ENCODE assay signal across 34 cellular contexts in the genomic region with DNA sequence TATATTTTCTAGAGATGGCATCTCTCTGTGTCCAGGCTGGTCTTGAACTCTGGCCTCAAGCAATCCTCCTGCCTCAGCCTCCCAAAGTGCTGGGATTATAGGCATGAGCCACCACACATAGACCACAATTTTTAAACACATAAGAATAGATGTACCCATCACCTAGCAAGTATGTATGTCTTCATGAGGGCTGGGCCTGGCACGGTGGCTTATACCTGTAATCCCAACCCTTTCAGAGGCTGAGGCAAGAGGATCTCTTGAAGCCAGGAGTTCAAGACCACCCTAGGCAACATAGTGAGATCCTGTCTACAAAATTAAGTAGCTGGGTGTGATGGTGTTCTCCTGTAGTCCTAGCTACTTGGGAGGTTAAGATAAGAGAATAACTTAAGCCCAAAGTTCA.
"Had no signal": no experiment of that assay in that cellular context is flagged by ENCODE, and none has a peak within 500 bp of the region (broad histone marks: within the 10 kb centered on the region; RNA-seq: fewer than 3 reads in every experiment).

No MANE protein-coding gene starts in this region.

- H3K27ac ChIP-seq: brain microvascular endothelial cell, KMS-11, RWPE1, VCaP had no signal

- H3K4me3 Mint-ChIP-seq: activated B cell treated with CpG ODN at 0.5 μM for 24 hours; activated CD4-positive, alpha-beta memory T cell treated with anti-CD3 and anti-CD28 coated beads for 36 hours; activated CD8-positive, alpha-beta memory T cell treated with anti-CD3 and anti-CD28 coated beads, Interleukin-2, amount 10 ng/mL, durations not matched to agents 7 days and 5 days; activated naive CD4-positive, alpha-beta T cell treated with anti-CD3 and anti-CD28 coated beads for 36 hours; activated T-cell treated with anti-CD3 and anti-CD28 coated beads, Interleukin-2, amount 50 U/mL, for 72 hours; activated T-helper 17 cell treated with anti-CD3 and anti-CD28 coated beads, Interleukin-2, amount 50 U/mL, for 72 hours had no signal

- H3K27ac Mint-ChIP-seq: activated B cell treated with CpG ODN at 0.5 μM for 24 hours; activated CD4-positive, alpha-beta memory T cell treated with anti-CD3 and anti-CD28 coated beads for 36 hours; activated CD8-positive, alpha-beta memory T cell treated with anti-CD3 and anti-CD28 coated beads, Interleukin-2, amount 10 ng/mL, durations not matched to agents 7 days and 5 days; activated naive CD4-positive, alpha-beta T cell treated with anti-CD3 and anti-CD28 coated beads for 36 hours; activated T-cell treated with anti-CD3 and anti-CD28 coated beads, Interleukin-2, amount 50 U/mL, for 72 hours; activated T-helper 17 cell treated with anti-CD3 and anti-CD28 coated beads, Interleukin-2, amount 50 U/mL, for 72 hours had no signal

- H3K27me3 ChIP-seq: brain microvascular endothelial cell had no signal

- H3K27me3 Mint-ChIP-seq: activated B cell treated with CpG ODN at 0.5 μM for 24 hours; activated CD4-positive, alpha-beta memory T cell treated with anti-CD3 and anti-CD28 coated beads for 36 hours; activated CD8-positive, alpha-beta memory T cell treated with anti-CD3 and anti-CD28 coated beads, Interleukin-2, amount 10 ng/mL, durations not matched to agents 7 days and 5 days; activated T-helper 17 cell treated with anti-CD3 and anti-CD28 coated beads, Interleukin-2, amount 50 U/mL, for 72 hours had no signal

- H3K4me1 Mint-ChIP-seq: activated T-helper 17 cell treated with anti-CD3 and anti-CD28 coated beads, Interleukin-2, amount 50 U/mL, for 72 hours had no signal

- H3K9me3 Mint-ChIP-seq: activated B cell treated with CpG ODN at 0.5 μM for 24 hours; activated CD4-positive, alpha-beta memory T cell treated with anti-CD3 and anti-CD28 coated beads for 36 hours; activated naive CD4-positive, alpha-beta T cell treated with anti-CD3 and anti-CD28 coated beads for 36 hours; activated naive CD4-positive, alpha-beta T cell treated with anti-CD3 and anti-CD28 coated beads, Interleukin-2, amount 50 U/mL, for 72 hours; activated T-cell treated with anti-CD3 and anti-CD28 coated beads, Interleukin-2, amount 50 U/mL, for 72 hours; activated T-helper 17 cell treated with anti-CD3 and anti-CD28 coated beads, Interleukin-2, amount 50 U/mL, for 72 hours had no signal

- H3K9ac ChIP-seq: KMS-11 had no signal

- ATAC-seq: activated CD8-positive, alpha-beta memory T cell treated with anti-CD3 and anti-CD28 coated beads, Interleukin-2, amount 10 ng/mL, durations not matched to agents 7 days and 5 days; activated naive CD4-positive, alpha-beta T cell treated with anti-CD3 and anti-CD28 coated beads, Interleukin-2, amount 50 U/mL, for 72 hours; activated T-cell treated with anti-CD3 and anti-CD28 coated beads, Interleukin-2, amount 50 U/mL, for 72 hours; activated T-helper 17 cell treated with anti-CD3 and anti-CD28 coated beads, Interleukin-2, amount 50 U/mL, for 72 hours; PC-3; Right ventricle myocardium inferior had no signal

- H3K4me2 ChIP-seq: KMS-11 had no signal

- DNase-seq: activated B cell treated with CpG ODN at 0.5 μM for 24 hours; activated CD4-positive, alpha-beta memory T cell treated with anti-CD3 and anti-CD28 coated beads for 36 hours; activated CD4-positive, alpha-beta T cell treated with anti-CD3 and anti-CD28 coated beads for 4 hours; activated CD4-positive, alpha-beta T cell treated with anti-CD3 and anti-CD28 coated beads, Interleukin-2, amount 50 U/mL, for 1 hour; activated CD4-positive, CD25-positive, alpha-beta regulatory T cell treated with anti-CD3 and anti-CD28 coated beads, Interleukin-2, amount 50 U/mL, for 72 hours; activated CD8-positive, alpha-beta memory T cell treated with anti-CD3 and anti-CD28 coated beads, Interleukin-2, amount 10 ng/mL, durations not matched to agents 7 days and 5 days; activated gamma-delta T cell treated with Interleukin-2 at 50 U/mL for 16 hours; activated naive CD4-positive, alpha-beta T cell treated with anti-CD3 and anti-CD28 coated beads for 36 hours; activated T-cell treated with anti-CD3 and anti-CD28 coated beads, Interleukin-2, amount 50 U/mL, for 1 hour; activated T-cell treated with anti-CD3 and anti-CD28 coated beads, Interleukin-2, amount 50 U/mL, for 72 hours; amniotic stem cell; brain microvascular endothelial cell; central memory CD4-positive, alpha-beta T cell; MM.1S; MV-4-11; NCI-H1092; NCI-H1436 treated with DMSO at 0.1 percent for 48 hours; NCI-H1694 treated with DMSO at 0.1 percent for 48 hours; NCI-H2029; NCI-H345; NCI-H524 treated with DMSO at 0.1 percent for 48 hours; NCI-H748 treated with DMSO at 0.1 percent for 48 hours; NK-92 treated with Interleukin-12 subunit alpha and Interleukin-12 subunit beta, amount 100 ng/mL, for 24 hours; PC-3; SW 1271; T-helper 1 cell; T-helper 2 cell; T-helper 9 cell had no signal
